6 cellular contexts compared by ENCODE assay signal in genomic region chrX:2460048-2460447, GRCh38. TPM values are rescaled to one million over a fixed set of nuclear protein-coding genes. Genes with fewer than 3 reads are reported as not detected.
A peak's percentile ranks its signal among the peaks of the same experiment; 100 is the strongest.
DNase-seq lines count a peak whose midpoint lies in the region; ATAC-seq and TF ChIP-seq lines count a peak whose summit lies in the region.
"Not testable (repeated sequence)": the region's sequence is repeated elsewhere in the genome, so short reads cannot be mapped to it uniquely, and the experiment has no call there.

No MANE protein-coding gene starts in this region.

- TF ChIP-seq CTCF in CD8-positive, alpha-beta T cell (IDR thresholded peaks at IDR 0.05); WTC11 (IDR thresholded peaks at IDR 0.05); heart left ventricle (IDR thresholded peaks at IDR 0.05); nephron progenitor cell (IDR thresholded peaks at IDR 0.05): not testable (repeated sequence)

- ATAC-seq in CD8-positive, alpha-beta T cell; WTC11: not testable (repeated sequence)
- peak; percentile 59 for ATAC-seq in Right ventricle myocardium inferior
- ATAC-seq in heart left ventricle, result peak in 3 of 4 donors; percentile 63 to 68 (median 64)
- peak; percentile 9 for ATAC-seq in left lobe of liver

- not testable (repeated sequence) for DNase-seq in CD8-positive, alpha-beta T cell; WTC11 (ENCODE audit: low spot score); Right ventricle myocardium inferior (ENCODE audit: missing footprints); heart left ventricle; left lobe of liver (ENCODE audit: low spot score); nephron progenitor cell

- CTCF ChIA-PET in CD8-positive, alpha-beta T cell (lab: Charles Lee); WTC11 (lab: Charles Lee): not testable (repeated sequence)

- H3K9me3 ChIP-seq in CD8-positive, alpha-beta T cell (ENCODE audit: low read length); heart left ventricle: not testable (repeated sequence)

- H3K27me3 ChIP-seq in CD8-positive, alpha-beta T cell (ENCODE audit: insufficient read depth, low read length); heart left ventricle: not testable (repeated sequence)

- not testable (repeated sequence) for H3K4me3 ChIP-seq in CD8-positive, alpha-beta T cell (ENCODE audit: low read depth, low read length); heart left ventricle

- TF ChIP-seq POLR2A in heart left ventricle (IDR thresholded peaks at IDR 0.05), result not testable (repeated sequence)

- peaks cover 11% of the 10 kb centered on the region for H3K4me1 Mint-ChIP-seq in CD8-positive, alpha-beta T cell (ENCODE audit: low read depth)
- H3K4me1 Mint-ChIP-seq in WTC11, result peaks cover 27% of the 10 kb centered on the region
- H3K4me1 Mint-ChIP-seq in nephron progenitor cell, result peaks cover 23% of the 10 kb centered on the region

- not testable (repeated sequence) for H3K9me3 Mint-ChIP-seq in CD8-positive, alpha-beta T cell; nephron progenitor cell
- H3K9me3 Mint-ChIP-seq in WTC11, result peaks cover 25% of the 10 kb centered on the region

- H3K36me3 Mint-ChIP-seq in CD8-positive, alpha-beta T cell, result peaks cover 13% of the 10 kb centered on the region
- H3K36me3 Mint-ChIP-seq in WTC11 (peaks cover 38% of the 10 kb centered on the region), nephron progenitor cell (ENCODE audit: low read depth) (peaks cover 21% of the 10 kb centered on the region)

- not testable (repeated sequence) for H3K4me1 ChIP-seq in CD8-positive, alpha-beta T cell (ENCODE audit: insufficient read depth, low read length)
- peaks cover 0 to 14% (median 0%) of the 10 kb centered on the region in 12 donors for H3K4me1 ChIP-seq in heart left ventricle

- POLR2A ChIA-PET in CD8-positive, alpha-beta T cell (lab: Charles Lee); WTC11 (lab: Charles Lee): not testable (repeated sequence)

- H3K36me3 ChIP-seq in CD8-positive, alpha-beta T cell (ENCODE audit: insufficient read depth, low read length); heart left ventricle: not testable (repeated sequence)

- intact Hi-C loops in CD8-positive, alpha-beta T cell (cut with DNase I, micrococcal nuclease); Right ventricle myocardium inferior (cut with DNase I); heart left ventricle (cut with DNase I): not testable (repeated sequence)

- not testable (repeated sequence) for H3K27me3 Mint-ChIP-seq in CD8-positive, alpha-beta T cell (ENCODE audit: low read depth); WTC11 (ENCODE audit: low read depth); nephron progenitor cell (ENCODE audit: low read depth, poor library complexity)

- not testable (repeated sequence) for H3K4me3 Mint-ChIP-seq in CD8-positive, alpha-beta T cell; WTC11; nephron progenitor cell

- not testable (repeated sequence) for H3K27ac ChIP-seq in CD8-positive, alpha-beta T cell (ENCODE audit: low read depth, low read length); heart left ventricle

- WGBS in heart left ventricle, 4 donors, result 65 to 85% (median 78%) methylated on average over 10 of the region's 10 CpGs

- peak overlapping the region; percentile 2 for H3K27ac Mint-ChIP-seq in CD8-positive, alpha-beta T cell
- H3K27ac Mint-ChIP-seq in WTC11 (peak overlapping the region; percentile 78), nephron progenitor cell (peak overlapping the region; percentile 80)

RNA-seq across cellular contexts. Expression of gene DHRSX, which starts 40.7 kb away (rescaled TPM):
- total RNA-seq in CD8-positive, alpha-beta T cell, result 10 to 100 TPM in 1 of 2 experiments, 1 to 10 TPM in 1; 9.9 to 10.8 TPM
- 28.2 to 34.3 TPM (median 33.4 TPM) in 3 replicates for total RNA-seq in WTC11 (2021)
- total RNA-seq in Right ventricle myocardium inferior, result 31.0 TPM
- total RNA-seq in heart left ventricle, result 10 to 100 TPM; 17.9 to 36.1 (median 25.4) TPM
- polyA plus RNA-seq in heart left ventricle, result 10 to 100 TPM; 14.6 to 17.4 TPM
- 23.0 TPM for total RNA-seq in left lobe of liver

RNA-seq across cellular contexts. Expression of gene ZBED1, which starts 40.7 kb away (rescaled TPM):
- total RNA-seq in CD8-positive, alpha-beta T cell, result 10 to 100 TPM; 13.4 to 14.8 TPM
- total RNA-seq in WTC11 (2021) (45.1 to 49.2 TPM (median 47.3 TPM) in 3 replicates), Right ventricle myocardium inferior (64.8 TPM), heart left ventricle (10 to 100 TPM; 41.8 to 87.1 (median 60.7) TPM), left lobe of liver (49.4 TPM)
- 10 to 100 TPM; 25.9 to 51.1 TPM for polyA plus RNA-seq in heart left ventricle

Comparison
In these comparisons a context has a peak if more than half of its experiments do, and no peak if none do; other contexts are left out.
1. H3K27ac Mint-ChIP-seq: peak in every context shown above with its lines; median percentile 80 in nephron progenitor cell; 78 in WTC11; 2 in CD8-positive, alpha-beta T cell.